ENCODE assay signal across 18 cellular contexts in the genomic region with DNA sequence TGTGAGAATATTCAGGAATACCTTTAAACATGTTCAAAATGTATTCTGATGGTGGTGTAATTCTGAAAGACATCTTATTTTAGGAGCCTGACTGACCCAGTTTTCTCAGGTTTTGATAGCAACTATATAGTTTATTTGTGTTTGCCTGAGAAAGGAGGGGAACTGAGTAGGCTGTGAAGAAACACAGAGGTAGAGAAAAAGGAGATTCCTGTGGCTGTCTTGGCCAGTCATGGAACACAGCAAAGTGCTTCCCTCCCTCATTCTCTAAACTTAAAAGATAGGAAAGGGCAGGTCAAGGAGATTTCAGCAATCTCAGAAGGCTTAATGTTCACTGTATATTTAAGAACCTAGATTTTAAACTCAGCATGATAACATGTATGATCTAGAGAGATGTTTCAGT. TPM values are rescaled to one million over a fixed set of nuclear protein-coding genes. Genes with fewer than 3 reads are reported as not detected.
A peak's percentile ranks its signal among the peaks of the same experiment; 100 is the strongest.
DNase-seq lines count a peak whose midpoint lies in the region; ATAC-seq and TF ChIP-seq lines count a peak whose summit lies in the region.
"Had no signal": no experiment of that assay in that cellular context is flagged by ENCODE, and none has a peak within 500 bp of the region (broad histone marks: within the 10 kb centered on the region; RNA-seq: fewer than 3 reads in every experiment).

No MANE protein-coding gene starts in this region.

- H3K4me1 Mint-ChIP-seq in mesothelial cell of epicardium = no peaks in the 10 kb centered on the region
- peaks cover 17% of the 10 kb centered on the region for H3K4me1 Mint-ChIP-seq in activated T-helper 17 cell treated with anti-CD3 and anti-CD28 coated beads, Interleukin-2, amount 50 U/mL, for 72 hours
- H3K4me1 Mint-ChIP-seq: GM23338, H9 had no signal

- ATAC-seq in heart right ventricle (no peak), HG02759 (IDR thresholded peaks at IDR 0.05; ENCODE audit: unreplicated experiment) (no peak), HG02870 (IDR thresholded peaks at IDR 0.05; ENCODE audit: unreplicated experiment) (no peak), GM18502 (IDR thresholded peaks at IDR 0.05; ENCODE audit: poor library complexity, unreplicated experiment) (no peak)
- no peak for ATAC-seq in activated T-helper 17 cell treated with anti-CD3 and anti-CD28 coated beads, Interleukin-2, amount 50 U/mL, for 72 hours (replicated peaks)
- ATAC-seq: GM23338 had no signal

- H3K4me3 Mint-ChIP-seq in mesothelial cell of epicardium = no peak overlapping the region
- no peak overlapping the region for H3K4me3 Mint-ChIP-seq in activated T-helper 17 cell treated with anti-CD3 and anti-CD28 coated beads, Interleukin-2, amount 50 U/mL, for 72 hours
- H3K4me3 Mint-ChIP-seq: CD4-positive, alpha-beta memory T cell; GM23338; H9 had no signal

- peaks cover 21% of the 10 kb centered on the region for H3K36me3 Mint-ChIP-seq in mesothelial cell of epicardium
- peaks cover 30% of the 10 kb centered on the region for H3K36me3 Mint-ChIP-seq in activated T-helper 17 cell treated with anti-CD3 and anti-CD28 coated beads, Interleukin-2, amount 50 U/mL, for 72 hours (ENCODE audit: low read depth)

- H3K27ac ChIP-seq in cardiac muscle cell (peak overlapping the region; percentile 72), heart right ventricle (no peak overlapping the region)
- H3K27ac ChIP-seq: HL-60, SJCRH30 had no signal

- H3K27me3 Mint-ChIP-seq in mesothelial cell of epicardium (ENCODE audit: low read depth) = no peaks in the 10 kb centered on the region
- no peaks in the 10 kb centered on the region for H3K27me3 Mint-ChIP-seq in activated T-helper 17 cell treated with anti-CD3 and anti-CD28 coated beads, Interleukin-2, amount 50 U/mL, for 72 hours
- H3K27me3 Mint-ChIP-seq: CD4-positive, alpha-beta memory T cell had no signal

- H3K36me3 ChIP-seq in cardiac muscle cell (peaks cover 15% of the 10 kb centered on the region), heart right ventricle (peaks cover 0 to 40% (median 6%) of the 10 kb centered on the region in 9 donors)

- H3K4me3 ChIP-seq in cardiac muscle cell = no peak overlapping the region
- H3K4me3 ChIP-seq in heart right ventricle = no peak overlapping the region
- H3K4me3 ChIP-seq: GM23338, SJCRH30 had no signal

- peaks cover 11% of the 10 kb centered on the region for H3K9me3 Mint-ChIP-seq in mesothelial cell of epicardium
- no peaks in the 10 kb centered on the region for H3K9me3 Mint-ChIP-seq in activated T-helper 17 cell treated with anti-CD3 and anti-CD28 coated beads, Interleukin-2, amount 50 U/mL, for 72 hours
- H3K9me3 Mint-ChIP-seq: GM23338, H9 had no signal

- no peak for TF ChIP-seq CTCF in cardiac muscle cell (IDR thresholded peaks at IDR 0.05; ENCODE audit: low read depth, low read length)
- no peak for TF ChIP-seq CTCF in heart right ventricle (IDR thresholded peaks at IDR 0.05)
- TF ChIP-seq CTCF in mesothelial cell of epicardium (IDR thresholded peaks at IDR 0.05; ENCODE audit: unreplicated experiment) = no peak

- H3K4me1 ChIP-seq in cardiac muscle cell (ENCODE audit: low read depth) (peaks cover 11% of the 10 kb centered on the region), heart right ventricle (peaks cover 0 to 23% (median 8%) of the 10 kb centered on the region in 9 donors)
- H3K4me1 ChIP-seq: SJCRH30 had no signal

- peak overlapping the region; percentile 54 for H3K27ac Mint-ChIP-seq in mesothelial cell of epicardium
- H3K27ac Mint-ChIP-seq in activated T-helper 17 cell treated with anti-CD3 and anti-CD28 coated beads, Interleukin-2, amount 50 U/mL, for 72 hours = no peak overlapping the region
- H3K27ac Mint-ChIP-seq: GM23338, H9 had no signal

- intact Hi-C loops in heart right ventricle (cut with DNase I) = no loop called here

- H3K27me3 ChIP-seq in cardiac muscle cell (no peaks in the 10 kb centered on the region), heart right ventricle (no peaks in the 10 kb centered on the region)
- H3K27me3 ChIP-seq: SJCRH30 had no signal

- no peak for DNase-seq in cardiac muscle cell (ENCODE audit: low read depth in 1 of 2, low spot score in 1 of 2)
- no peak for DNase-seq in heart right ventricle
- DNase-seq in astrocyte of the hippocampus (ENCODE audit: low read depth, low spot score) = peak; percentile 22
- DNase-seq in mesothelial cell of epicardium (ENCODE audit: low spot score in 2 of 2, unreplicated experiment in 2 of 2) = no peak
- DNase-seq: COR-L47, H9, NCI-H1092 treated with DMSO at 0.1 percent for 48 hours, NCI-H1436 treated with DMSO at 0.1 percent for 48 hours, NCI-H187 treated with DMSO at 0.1 percent for 48 hours, NCI-H748 treated with DMSO at 0.1 percent for 48 hours had no signal

- H3K9me3 ChIP-seq in cardiac muscle cell (ENCODE audit: low read depth) (no peaks in the 10 kb centered on the region), heart right ventricle (peaks cover 0 to 7% (median 0%) of the 10 kb centered on the region in 11 donors)
- H3K9me3 ChIP-seq: SJCRH30 had no signal

RNA-seq across cellular contexts. Expression of gene ZMYND11, which starts 43.5 kb away (rescaled TPM):
- total RNA-seq in cardiac muscle cell (58.7 and 65.8 TPM in 2 replicates), heart right ventricle (10 to 100 TPM; 63.3 to 95.4 (median 80.0) TPM), mesothelial cell of epicardium (64.1 to 69.2 TPM (median 64.9 TPM) in 3 replicates)
- polyA plus RNA-seq in cardiac muscle cell (34.3 and 51.9 TPM in 2 replicates), heart right ventricle (10 to 100 TPM; 26.6 to 33.5 TPM)
- total RNA-seq in activated T-helper 17 cell treated with anti-CD3 and anti-CD28 coated beads, Interleukin-2, amount 50 U/mL, for 72 hours = 10 to 100 TPM; 14.2 to 23.4 TPM
